22 cellular contexts compared by ENCODE assay signal in genomic region chr3:171201825-171202224, GRCh38.
"Had no signal": no experiment of that assay in that cellular context is flagged by ENCODE, and none has a peak within 500 bp of the region (broad histone marks: within the 10 kb centered on the region; RNA-seq: fewer than 3 reads in every experiment).

No MANE protein-coding gene starts in this region.

- H3K4me3 ChIP-seq: MG63, SJSA1, SK-N-MC had no signal

- FAIRE-seq: HepG2, RCC 7860 had no signal

- H3K27me3 ChIP-seq: MG63, SJSA1 had no signal

- H3K9me3 ChIP-seq: MG63, SJSA1 had no signal

- ATAC-seq: HepG2 had no signal

- DNase-seq: IMR-90, Karpas-422, KG1, MG63, NCI-H1092, NCI-H1105 treated with DMSO at 0.1 percent for 48 hours, NCI-H1417 treated with DMSO at 0.1 percent for 48 hours, NCI-H146, NCI-H1694 treated with DMSO at 0.1 percent for 48 hours, NCI-H1930, NCI-H2081, NCI-H2107, NCI-H2227 treated with DMSO at 0.1 percent for 48 hours, NCI-H524, NCI-H526 treated with DMSO at 0.1 percent for 48 hours, NCI-H748 treated with DMSO at 0.1 percent for 48 hours, RPMI8226, SIG-M5 had no signal

- H3K36me3 ChIP-seq: MG63, SJSA1 had no signal

- H3K27ac ChIP-seq: SJSA1, SK-N-MC had no signal
